8 cellular contexts compared by ENCODE assay signal in the genomic region with DNA sequence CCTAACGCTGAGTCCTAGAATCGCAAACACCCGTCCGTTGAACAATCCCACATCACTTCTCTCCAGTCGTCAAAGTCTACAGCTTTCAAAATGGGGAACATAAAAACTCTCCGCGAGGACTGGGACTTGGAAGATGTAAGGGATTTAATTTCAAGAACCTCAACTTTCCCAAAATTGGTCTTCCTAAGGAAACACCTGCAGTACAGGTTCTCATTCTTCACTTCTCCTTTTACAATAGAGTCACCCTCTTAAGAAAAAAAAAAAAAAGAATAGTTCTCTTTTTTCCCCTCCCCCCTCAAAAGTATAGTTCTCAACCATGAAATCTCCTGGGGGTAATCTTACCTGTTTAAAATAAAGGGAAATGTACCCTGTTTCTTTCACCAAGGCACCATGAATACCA. TPM values are rescaled to one million over a fixed set of nuclear protein-coding genes. Genes with fewer than 3 reads are reported as not detected.
DNase-seq lines count a peak whose midpoint lies in the region; ATAC-seq and TF ChIP-seq lines count a peak whose summit lies in the region.

No MANE protein-coding gene starts in this region.

- ATAC-seq in left cardiac atrium: no peak
- ATAC-seq in activated B cell treated with CpG ODN at 0.5 μM for 24 hours (ENCODE audit: low read depth): peak; percentile 18
- ATAC-seq in HG03097 (IDR thresholded peaks at IDR 0.05; ENCODE audit: low FRiP score, unreplicated experiment): no peak

- no peaks in the 10 kb centered on the region for H3K27me3 Mint-ChIP-seq in activated B cell treated with CpG ODN at 0.5 μM for 24 hours

- H3K36me3 ChIP-seq in left ventricle myocardium inferior (peaks cover 26% of the 10 kb centered on the region), vagina (peaks cover 0 to 19% of the 10 kb centered on the region in 2 donors)

- peak overlapping the region; percentile 93 for H3K27ac Mint-ChIP-seq in activated B cell treated with CpG ODN at 0.5 μM for 24 hours

- DNase-seq in left ventricle myocardium inferior: no peak
- DNase-seq in left cardiac atrium: no peak
- DNase-seq in activated B cell treated with CpG ODN at 0.5 μM for 24 hours: no peak
- peak; percentile 26 for DNase-seq in medulla oblongata (ENCODE audit: extremely low spot score)
- DNase-seq in vagina (ENCODE audit: extremely low spot score in 2 of 2): no peak
- DNase-seq in activated effector memory CD4-positive, alpha-beta T cell treated with Interleukin-2 at 50 U/mL for 16 hours: no peak
- DNase-seq in NCI-H345 treated with DMSO at 0.1 percent for 48 hours (lab: John Stamatoyannopoulos, UW; ENCODE audit: unreplicated experiment): no peak

- intact Hi-C loops in left ventricle myocardium inferior (cut with micrococcal nuclease) (no loop called here), left cardiac atrium (cut with DNase I) (no loop called here), activated B cell treated with CpG ODN at 0.5 μM for 24 hours (cut with micrococcal nuclease) (no loop called here), vagina (cut with DNase I) (no loop called here)

- no peaks in the 10 kb centered on the region for H3K9me3 Mint-ChIP-seq in activated B cell treated with CpG ODN at 0.5 μM for 24 hours

- H3K9me3 ChIP-seq in left ventricle myocardium inferior (replicated peaks) (no peaks in the 10 kb centered on the region), vagina (no peaks in the 10 kb centered on the region)

- H3K4me3 Mint-ChIP-seq in activated B cell treated with CpG ODN at 0.5 μM for 24 hours: peak overlapping the region; percentile 95

- H3K4me1 ChIP-seq in left ventricle myocardium inferior (peaks cover 46% of the 10 kb centered on the region), vagina (peaks cover 40% of the 10 kb centered on the region)

- H3K27me3 ChIP-seq in left ventricle myocardium inferior (ENCODE audit: low read depth) (no peaks in the 10 kb centered on the region), vagina (no peaks in the 10 kb centered on the region)

- POLR2A ChIA-PET in activated B cell treated with CpG ODN at 0.5 μM for 24 hours (lab: Charles Lee): interaction anchor here (0.6 to 1.3 kb wide), 8 partner anchors 56 to 900 kb away, joined by 3 to 9 read pairs (median 4); partner anchors contain the start of gene PSMB9

- H3K4me3 ChIP-seq in left ventricle myocardium inferior (peak overlapping the region; percentile 82), vagina (peak overlapping the region in 1 of 2 donors; percentile 92)

- peaks cover 42% of the 10 kb centered on the region for H3K36me3 Mint-ChIP-seq in activated B cell treated with CpG ODN at 0.5 μM for 24 hours (ENCODE audit: low read depth)

- H3K27ac ChIP-seq in left ventricle myocardium inferior (replicated peaks) (peak overlapping the region; percentile 93), vagina (peak overlapping the region; percentile 90)

- H3K4me1 Mint-ChIP-seq in activated B cell treated with CpG ODN at 0.5 μM for 24 hours: peaks cover 58% of the 10 kb centered on the region

- no peak for TF ChIP-seq CTCF in left ventricle myocardium inferior (IDR thresholded peaks at IDR 0.05; ENCODE audit: borderline replicate concordance)
- TF ChIP-seq CTCF in activated B cell treated with CpG ODN at 0.5 μM for 24 hours (IDR thresholded peaks at IDR 0.05): no peak
- no peak for TF ChIP-seq CTCF in vagina (IDR thresholded peaks at IDR 0.05)

- CTCF ChIA-PET in activated B cell treated with CpG ODN at 0.5 μM for 24 hours (lab: Charles Lee): interaction anchor here (1.0 to 1.5 kb wide), 2 partner anchors 12 to 25 kb away, joined by 4 to 5 read pairs; partner anchors contain the start of gene RGL2

- TF ChIP-seq POLR2A in vagina (IDR thresholded peaks at IDR 0.05): no peak

RNA-seq across cellular contexts. Expression of gene DAXX, which starts 1.4 kb away (rescaled TPM):
- 17.7 TPM for total RNA-seq in left ventricle myocardium inferior
- total RNA-seq in left cardiac atrium: 10 to 100 TPM; 16.2 to 22.5 TPM
- 82.5 and 85.4 TPM in 2 replicates for total RNA-seq in activated B cell treated with CpG ODN at 0.5 μM for 24 hours
- 32.2 TPM for total RNA-seq in vagina

RNA-seq across cellular contexts. Expression of gene ZBTB22, which starts 6.6 kb away (rescaled TPM):
- total RNA-seq in left ventricle myocardium inferior (13.3 TPM), left cardiac atrium (10 to 100 TPM; 14.1 to 15.7 TPM), activated B cell treated with CpG ODN at 0.5 μM for 24 hours (31.6 and 31.8 TPM in 2 replicates), vagina (18.4 TPM)

RNA-seq across cellular contexts. Expression of gene TAPBP, which starts 10.3 kb away (rescaled TPM):
- 92.3 TPM for total RNA-seq in left ventricle myocardium inferior
- 10 to 100 TPM; 74.0 to 80.9 TPM for total RNA-seq in left cardiac atrium
- 319 and 350 TPM in 2 replicates for total RNA-seq in activated B cell treated with CpG ODN at 0.5 μM for 24 hours
- total RNA-seq in vagina: 59.9 TPM

RNA-seq across cellular contexts. Expression of gene RGL2, which starts 25.4 kb away (rescaled TPM):
- 59.4 TPM for total RNA-seq in left ventricle myocardium inferior
- total RNA-seq in left cardiac atrium: 10 to 100 TPM; 48.5 to 54.3 TPM
- total RNA-seq in activated B cell treated with CpG ODN at 0.5 μM for 24 hours: 54.7 and 66.5 TPM in 2 replicates
- 41.5 TPM for total RNA-seq in vagina

RNA-seq across cellular contexts. Expression of gene PFDN6, which starts 34.7 kb away (rescaled TPM):
- total RNA-seq in left ventricle myocardium inferior (47.8 TPM), left cardiac atrium (10 to 100 TPM; 43.9 to 47.5 TPM), activated B cell treated with CpG ODN at 0.5 μM for 24 hours (82.8 and 95.1 TPM in 2 replicates), vagina (9.1 TPM)
